In the genomic region with DNA sequence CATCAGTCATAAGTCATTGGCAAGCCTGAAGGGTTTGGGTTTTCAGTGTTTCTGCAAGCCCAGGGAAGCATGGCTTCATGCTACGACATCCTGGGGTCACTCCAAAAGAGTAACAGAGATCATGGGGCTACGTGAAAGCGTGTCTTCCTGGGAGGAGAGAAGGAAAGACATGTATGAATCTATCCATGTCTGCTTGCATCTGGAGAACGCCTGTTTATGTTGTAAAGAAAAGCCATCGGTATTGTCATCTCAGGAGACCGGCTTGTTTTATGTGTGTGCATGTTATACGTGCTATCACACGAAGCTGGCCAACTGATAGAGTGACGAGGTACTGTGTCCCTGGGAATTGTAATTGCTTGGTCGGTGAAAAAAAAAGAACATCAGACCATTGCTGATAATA, we compare ENCODE assay signal across 15 cellular contexts. TPM values are rescaled to one million over a fixed set of nuclear protein-coding genes. Genes with fewer than 3 reads are reported as not detected.
A peak's percentile ranks its signal among the peaks of the same experiment; 100 is the strongest.
DNase-seq lines count a peak whose midpoint lies in the region; ATAC-seq, FAIRE-seq and TF ChIP-seq lines count a peak whose summit lies in the region.
"Had no signal": no experiment of that assay in that cellular context is flagged by ENCODE, and none has a peak within 500 bp of the region (broad histone marks: within the 10 kb centered on the region; RNA-seq: fewer than 3 reads in every experiment).

No MANE protein-coding gene starts in this region.

- no peak overlapping the region for H3K27ac Mint-ChIP-seq in activated T-cell treated with anti-CD3 and anti-CD28 coated beads, Interleukin-2, amount 50 U/mL, for 72 hours
- no peak overlapping the region for H3K27ac Mint-ChIP-seq in activated T-cell treated with anti-CD3 and anti-CD28 coated beads, Interleukin-2, amount 50 U/mL, for 24 hours
- H3K27ac Mint-ChIP-seq: activated B cell treated with CpG ODN at 0.5 μM for 24 hours, immature natural killer cell had no signal

- peak overlapping the region; percentile 16 to 44 for H3K4me3 Mint-ChIP-seq in activated T-cell treated with anti-CD3 and anti-CD28 coated beads, Interleukin-2, amount 50 U/mL, for 72 hours
- no peak overlapping the region for H3K4me3 Mint-ChIP-seq in activated T-cell treated with anti-CD3 and anti-CD28 coated beads, Interleukin-2, amount 50 U/mL, for 24 hours
- H3K4me3 Mint-ChIP-seq: activated B cell treated with CpG ODN at 0.5 μM for 24 hours had no signal

- intact Hi-C loops in testis (cut with DNase I; ENCODE audit: low total_unique reads) (no loop called here), ascending aorta (cut with DNase I) (no loop called here)

- H3K9me3 ChIP-seq in testis = no peaks in the 10 kb centered on the region
- H3K9me3 ChIP-seq in ascending aorta = no peaks in the 10 kb centered on the region

- H3K4me3 ChIP-seq in bronchial epithelial cell (ENCODE audit: low read depth, low read length) = peak overlapping the region; percentile 50
- peak overlapping the region; percentile 43 to 51 for H3K4me3 ChIP-seq in testis
- H3K4me3 ChIP-seq in ascending aorta = peak overlapping the region in 1 of 2 donors; percentile 80

- whole genome bisulfite sequencing in testis, 2 donors = 21 to 22% methylated on average over 10 of the region's 10 CpGs

- H3K36me3 Mint-ChIP-seq in activated T-cell treated with anti-CD3 and anti-CD28 coated beads, Interleukin-2, amount 50 U/mL, for 72 hours (ENCODE audit: insufficient read depth in 2 of 2) = peaks cover 1 to 2% of the 10 kb centered on the region in 2 donors
- H3K36me3 Mint-ChIP-seq in activated T-cell treated with anti-CD3 and anti-CD28 coated beads, Interleukin-2, amount 50 U/mL, for 24 hours (ENCODE audit: low read depth) = no peaks in the 10 kb centered on the region

- H3K27me3 Mint-ChIP-seq in activated T-cell treated with anti-CD3 and anti-CD28 coated beads, Interleukin-2, amount 50 U/mL, for 72 hours (ENCODE audit: low read depth) = peaks cover 55% of the 10 kb centered on the region
- peaks cover 57% of the 10 kb centered on the region for H3K27me3 Mint-ChIP-seq in activated T-cell treated with anti-CD3 and anti-CD28 coated beads, Interleukin-2, amount 50 U/mL, for 24 hours

- H3K27me3 ChIP-seq in bronchial epithelial cell (ENCODE audit: control insufficient read depth, insufficient read depth, low read length) (no peaks in the 10 kb centered on the region), testis (no peaks in the 10 kb centered on the region), ascending aorta (no peaks in the 10 kb centered on the region)

- no peak for ATAC-seq in activated T-cell treated with anti-CD3 and anti-CD28 coated beads, Interleukin-2, amount 50 U/mL, for 72 hours (replicated peaks in 1 of 2)
- no peak for ATAC-seq in GM18519 (IDR thresholded peaks at IDR 0.05; ENCODE audit: low FRiP score, unreplicated experiment)

- no peaks in the 10 kb centered on the region for H3K4me1 ChIP-seq in testis
- H3K4me1 ChIP-seq in ascending aorta = no peaks in the 10 kb centered on the region

- no peaks in the 10 kb centered on the region for H3K36me3 ChIP-seq in bronchial epithelial cell (ENCODE audit: control insufficient read depth, insufficient read depth, low read length)
- H3K36me3 ChIP-seq in testis (ENCODE audit: low read depth, missing control alignments) = no peaks in the 10 kb centered on the region
- H3K36me3 ChIP-seq in ascending aorta = no peaks in the 10 kb centered on the region

- FAIRE-seq in bronchial epithelial cell (lab: Jason Lieb, UNC) = no peak
- FAIRE-seq: GM18507 had no signal

- TF ChIP-seq CTCF in bronchial epithelial cell (IDR thresholded peaks at IDR 0.05; ENCODE audit: insufficient read depth, low read length, severe bottlenecking) (no peak), testis (IDR thresholded peaks at IDR 0.05) (no peak), ascending aorta (IDR thresholded peaks at IDR 0.05) (no peak)

- no peak for TF ChIP-seq POLR2A in testis (IDR thresholded peaks at IDR 0.05)

- H3K4me1 Mint-ChIP-seq in activated T-cell treated with anti-CD3 and anti-CD28 coated beads, Interleukin-2, amount 50 U/mL, for 72 hours (ENCODE audit: low read depth) = peaks cover 8% of the 10 kb centered on the region
- peaks cover 6% of the 10 kb centered on the region for H3K4me1 Mint-ChIP-seq in activated T-cell treated with anti-CD3 and anti-CD28 coated beads, Interleukin-2, amount 50 U/mL, for 24 hours (ENCODE audit: low read depth)

- no peak overlapping the region for H3K27ac ChIP-seq in testis
- H3K27ac ChIP-seq in ascending aorta = no peak overlapping the region

- DNase-seq in activated T-cell treated with anti-CD3 and anti-CD28 coated beads, Interleukin-2, amount 50 U/mL, for 72 hours = no peak
- no peak for DNase-seq in activated T-cell treated with anti-CD3 and anti-CD28 coated beads, Interleukin-2, amount 50 U/mL, for 24 hours
- no peak for DNase-seq in bronchial epithelial cell (ENCODE audit: low read depth)
- DNase-seq in kidney tubule cell (ENCODE audit: low spot score) = peak; percentile 39
- DNase-seq in testis = no peak
- no peak for DNase-seq in SW480 (ENCODE audit: low spot score)
- DNase-seq in ascending aorta (ENCODE audit: low spot score in 2 of 2) = no peak
- DNase-seq: ACHN; activated B cell treated with CpG ODN at 0.5 μM for 24 hours; activated effector memory CD4-positive, alpha-beta T cell treated with anti-CD3 and anti-CD28 coated beads, Interleukin-2, amount 50 U/mL, for 16 hours; immature natural killer cell; NCI-H2029 had no signal

- H3K9me3 Mint-ChIP-seq in activated T-cell treated with anti-CD3 and anti-CD28 coated beads, Interleukin-2, amount 50 U/mL, for 72 hours = no peaks in the 10 kb centered on the region
- no peaks in the 10 kb centered on the region for H3K9me3 Mint-ChIP-seq in activated T-cell treated with anti-CD3 and anti-CD28 coated beads, Interleukin-2, amount 50 U/mL, for 24 hours
- H3K9me3 Mint-ChIP-seq: activated B cell treated with CpG ODN at 0.5 μM for 24 hours had no signal

RNA-seq across cellular contexts. Expression of a gene that starts 0.5 kb away (rescaled TPM):
- not detected for total RNA-seq in activated T-cell treated with anti-CD3 and anti-CD28 coated beads, Interleukin-2, amount 50 U/mL, for 72 hours
- total RNA-seq in bronchial epithelial cell (0.13 and 9.5 TPM in 2 replicates), testis (under 1 TPM; 0.68 to 0.87 TPM), ascending aorta (6.5 TPM)
- polyA plus RNA-seq in testis (ENCODE audit: insufficient read depth, low read depth, low replicate concordance) = 3.6 TPM
- total RNA-seq: activated B cell treated with CpG ODN at 0.5 μM for 24 hours, HT-29 had no signal
- polyA plus RNA-seq: immature natural killer cell had no signal
